In genomic region chr2:28610583-28611201, GRCh38 we compare ENCODE assay signal across 9 cellular contexts.
DNase-seq lines count a peak whose midpoint lies in the region; ATAC-seq and TF ChIP-seq lines count a peak whose summit lies in the region.
"Had no signal": no experiment of that assay in that cellular context is flagged by ENCODE, and none has a peak within 500 bp of the region (broad histone marks: within the 10 kb centered on the region; RNA-seq: fewer than 3 reads in every experiment).

No MANE protein-coding gene starts in this region.

- H3K27ac ChIP-seq in transverse colon, result peak overlapping the region in 2 of 4 donors; percentile 1 to 10

- H3K27me3 ChIP-seq in transverse colon, result no peaks in the 10 kb centered on the region

- TF ChIP-seq POLR2A in transverse colon (IDR thresholded peaks at IDR 0.05), result no peak

- in situ Hi-C loops in transverse colon (cut with MboI; ENCODE audit: low pct_ligation_motif_present in 1 of 4, low pct_unique_long_range_greater_than_20kb in 1 of 4, low sequenced_read_pairs in 3 of 4), result no loop called here

- TF ChIP-seq CTCF in transverse colon (IDR thresholded peaks at IDR 0.05), result no peak

- peak; percentile 45 for DNase-seq in activated naive CD4-positive, alpha-beta T cell treated with Interleukin-2 at 50 U/mL for 16 hours
- no peak for DNase-seq in activated naive CD4-positive, alpha-beta T cell treated with anti-CD3 and anti-CD28 coated beads, Interleukin-2, amount 50 U/mL, for 16 hours
- DNase-seq in activated CD8-positive, alpha-beta memory T cell treated with anti-CD3 and anti-CD28 coated beads, Interleukin-2, amount 50 U/mL, for 4 hours, result peak; percentile 38
- DNase-seq in islet precursor cell, result peak; percentile 99
- peak; percentile 50 for DNase-seq in transverse colon
- no peak for DNase-seq in NCI-H1694 (lab: John Stamatoyannopoulos, UW)

- no peak overlapping the region for H3K4me3 ChIP-seq in transverse colon

- TF ChIP-seq EP300 in transverse colon (IDR thresholded peaks at IDR 0.05; ENCODE audit: low read depth), result no peak

- no peaks in the 10 kb centered on the region for H3K9me3 ChIP-seq in transverse colon

- no peaks in the 10 kb centered on the region for H3K36me3 ChIP-seq in transverse colon

- intact Hi-C loops in transverse colon (cut with DNase I; ENCODE audit: low total_unique reads), result no loop called here

- H3K4me1 ChIP-seq in transverse colon, result peaks cover 0 to 24% (median 6%) of the 10 kb centered on the region in 4 donors

- 51 to 60% methylated on average over 1 to 8 of the region's 8 CpGs for WGBS in transverse colon (ENCODE audit: low coverage in 1 of 2), 2 donors

- ATAC-seq in GM21528 (IDR thresholded peaks at IDR 0.05; ENCODE audit: low FRiP score, unreplicated experiment) (no peak), GM18517 (IDR thresholded peaks at IDR 0.05; ENCODE audit: unreplicated experiment) (no peak)
- ATAC-seq: CD8-positive, alpha-beta T cell had no signal

Comparison
In these comparisons a context has a peak if more than half of its experiments do, and no peak if none do; other contexts are left out.
1. DNase-seq: peak in activated naive CD4-positive, alpha-beta T cell treated with Interleukin-2 at 50 U/mL for 16 hours (single experiment), activated CD8-positive, alpha-beta memory T cell treated with anti-CD3 and anti-CD28 coated beads, Interleukin-2, amount 50 U/mL, for 4 hours (single experiment), islet precursor cell (single experiment) and transverse colon (single experiment); none in activated naive CD4-positive, alpha-beta T cell treated with anti-CD3 and anti-CD28 coated beads, Interleukin-2, amount 50 U/mL, for 16 hours (single experiment) and NCI-H1694 (single experiment).